1 cellular context compared by ENCODE assay signal in the genomic region with DNA sequence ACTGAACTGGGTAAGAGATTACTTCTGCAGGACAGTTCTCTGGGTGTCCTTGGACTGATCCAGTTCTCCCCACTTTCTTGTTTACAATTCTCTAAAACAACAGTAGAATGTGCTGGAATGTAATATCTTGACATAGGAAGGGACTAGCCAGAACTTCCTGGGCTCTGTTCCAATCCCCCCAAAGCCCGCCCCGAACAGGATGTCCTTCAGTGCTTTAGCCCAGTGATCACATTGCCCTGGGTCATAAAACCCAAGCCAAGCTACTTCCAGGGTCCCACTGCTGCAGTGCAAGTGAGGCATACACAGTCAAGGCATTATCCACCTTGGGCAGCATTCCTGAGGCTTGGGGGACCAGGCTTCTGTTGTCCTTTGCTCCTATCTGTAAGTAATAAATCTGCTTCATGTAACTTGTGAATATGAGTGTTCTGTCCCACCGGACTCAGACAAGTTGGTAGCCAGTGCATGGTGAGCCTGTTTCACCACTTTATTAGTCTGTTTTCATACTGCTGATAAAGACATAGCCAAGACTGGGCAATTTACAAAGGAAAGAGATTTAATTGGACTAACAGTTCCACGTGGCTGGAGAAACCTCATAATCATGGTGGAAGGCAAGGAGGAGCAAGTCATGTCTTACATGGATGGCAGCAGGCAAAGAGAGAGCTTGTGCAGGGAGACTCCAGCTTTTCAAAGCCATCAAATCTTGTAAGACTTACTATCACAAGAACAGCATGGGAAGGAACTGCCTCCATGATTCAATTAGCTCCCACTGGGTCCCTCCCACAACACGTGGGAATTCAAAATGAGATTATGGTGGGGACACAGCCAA.
TF ChIP-seq lines count a peak whose summit lies in the region.

No MANE protein-coding gene starts in this region.

TF ChIP-seq in HepG2, 621 proteins besides CTCF, POLR2A, EP300 and RAD21 (continued from another document and continues in another):
- TF ChIP-seq, protein P1, sequence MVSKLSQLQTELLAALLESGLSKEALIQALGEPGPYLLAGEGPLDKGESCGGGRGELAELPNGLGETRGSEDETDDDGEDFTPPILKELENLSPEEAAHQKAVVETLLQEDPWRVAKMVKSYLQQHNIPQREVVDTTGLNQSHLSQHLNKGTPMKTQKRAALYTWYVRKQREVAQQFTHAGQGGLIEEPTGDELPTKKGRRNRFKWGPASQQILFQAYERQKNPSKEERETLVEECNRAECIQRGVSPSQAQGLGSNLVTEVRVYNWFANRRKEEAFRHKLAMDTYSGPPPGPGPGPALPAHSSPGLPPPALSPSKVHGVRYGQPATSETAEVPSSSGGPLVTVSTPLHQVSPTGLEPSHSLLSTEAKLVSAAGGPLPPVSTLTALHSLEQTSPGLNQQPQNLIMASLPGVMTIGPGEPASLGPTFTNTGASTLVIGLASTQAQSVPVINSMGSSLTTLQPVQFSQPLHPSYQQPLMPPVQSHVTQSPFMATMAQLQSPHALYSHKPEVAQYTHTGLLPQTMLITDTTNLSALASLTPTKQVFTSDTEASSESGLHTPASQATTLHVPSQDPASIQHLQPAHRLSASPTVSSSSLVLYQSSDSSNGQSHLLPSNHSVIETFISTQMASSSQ (IDR thresholded peaks at IDR 0.05; ENCODE audit: low read depth), result no peak
- TF ChIP-seq, protein P1 (CRISPR knock-in tag; IDR thresholded peaks at IDR 0.05; ENCODE audit: borderline replicate concordance), result no peak
- TF ChIP-seq HNF4A (CRISPR knock-in tag; IDR thresholded peaks at IDR 0.05) (0 out of 2 replicates have a peak, but pooled peaks have one; percentile 27), KLF16 (CRISPR knock-in tag; IDR thresholded peaks at IDR 0.05) (no peak), ELF1 (CRISPR knock-in tag; IDR thresholded peaks at IDR 0.05) (peak; percentile 48), PAX8 (CRISPR knock-in tag; IDR thresholded peaks at IDR 0.05; ENCODE audit: borderline replicate concordance) (no peak), ZNF672 (CRISPR knock-in tag; IDR thresholded peaks at IDR 0.05) (no peak), ZNF878 (CRISPR knock-in tag; IDR thresholded peaks at IDR 0.05) (no peak), MIER2 (CRISPR knock-in tag; IDR thresholded peaks at IDR 0.05) (no peak), FIP1L1 (IDR thresholded peaks at IDR 0.05; ENCODE audit: borderline replicate concordance, insufficient read depth, low read depth, low read length) (no peak), ZNF605 (CRISPR knock-in tag; IDR thresholded peaks at IDR 0.05) (0 out of 2 replicates have a peak, but pooled peaks have one; percentile 56), ZNF441 (CRISPR knock-in tag; IDR thresholded peaks at IDR 0.05; ENCODE audit: borderline replicate concordance) (peak; percentile 54; the same call in 1 of the 2 replicates), TGIF2 (CRISPR knock-in tag; IDR thresholded peaks at IDR 0.05) (no peak), RNF2 (conservative IDR thresholded peaks at IDR 0.05; ENCODE audit: low read depth) (no peak), ZNF17 (CRISPR knock-in tag; IDR thresholded peaks at IDR 0.05) (no peak), SSRP1 (CRISPR knock-in tag; IDR thresholded peaks at IDR 0.05) (no peak), ELF3 (CRISPR knock-in tag; IDR thresholded peaks at IDR 0.05) (peak; percentile 98), ZNF292 (CRISPR knock-in tag; IDR thresholded peaks at IDR 0.05; ENCODE audit: borderline replicate concordance, low read depth) (0 out of 2 replicates have a peak, but pooled peaks have one; percentile 36)
- TF ChIP-seq, protein P2, sequence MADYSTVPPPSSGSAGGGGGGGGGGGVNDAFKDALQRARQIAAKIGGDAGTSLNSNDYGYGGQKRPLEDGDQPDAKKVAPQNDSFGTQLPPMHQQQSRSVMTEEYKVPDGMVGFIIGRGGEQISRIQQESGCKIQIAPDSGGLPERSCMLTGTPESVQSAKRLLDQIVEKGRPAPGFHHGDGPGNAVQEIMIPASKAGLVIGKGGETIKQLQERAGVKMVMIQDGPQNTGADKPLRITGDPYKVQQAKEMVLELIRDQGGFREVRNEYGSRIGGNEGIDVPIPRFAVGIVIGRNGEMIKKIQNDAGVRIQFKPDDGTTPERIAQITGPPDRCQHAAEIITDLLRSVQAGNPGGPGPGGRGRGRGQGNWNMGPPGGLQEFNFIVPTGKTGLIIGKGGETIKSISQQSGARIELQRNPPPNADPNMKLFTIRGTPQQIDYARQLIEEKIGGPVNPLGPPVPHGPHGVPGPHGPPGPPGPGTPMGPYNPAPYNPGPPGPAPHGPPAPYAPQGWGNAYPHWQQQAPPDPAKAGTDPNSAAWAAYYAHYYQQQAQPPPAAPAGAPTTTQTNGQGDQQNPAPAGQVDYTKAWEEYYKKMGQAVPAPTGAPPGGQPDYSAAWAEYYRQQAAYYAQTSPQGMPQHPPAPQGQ (CRISPR knock-in tag; IDR thresholded peaks at IDR 0.05; ENCODE audit: borderline replicate concordance), result no peak
- TF ChIP-seq, protein P3, sequence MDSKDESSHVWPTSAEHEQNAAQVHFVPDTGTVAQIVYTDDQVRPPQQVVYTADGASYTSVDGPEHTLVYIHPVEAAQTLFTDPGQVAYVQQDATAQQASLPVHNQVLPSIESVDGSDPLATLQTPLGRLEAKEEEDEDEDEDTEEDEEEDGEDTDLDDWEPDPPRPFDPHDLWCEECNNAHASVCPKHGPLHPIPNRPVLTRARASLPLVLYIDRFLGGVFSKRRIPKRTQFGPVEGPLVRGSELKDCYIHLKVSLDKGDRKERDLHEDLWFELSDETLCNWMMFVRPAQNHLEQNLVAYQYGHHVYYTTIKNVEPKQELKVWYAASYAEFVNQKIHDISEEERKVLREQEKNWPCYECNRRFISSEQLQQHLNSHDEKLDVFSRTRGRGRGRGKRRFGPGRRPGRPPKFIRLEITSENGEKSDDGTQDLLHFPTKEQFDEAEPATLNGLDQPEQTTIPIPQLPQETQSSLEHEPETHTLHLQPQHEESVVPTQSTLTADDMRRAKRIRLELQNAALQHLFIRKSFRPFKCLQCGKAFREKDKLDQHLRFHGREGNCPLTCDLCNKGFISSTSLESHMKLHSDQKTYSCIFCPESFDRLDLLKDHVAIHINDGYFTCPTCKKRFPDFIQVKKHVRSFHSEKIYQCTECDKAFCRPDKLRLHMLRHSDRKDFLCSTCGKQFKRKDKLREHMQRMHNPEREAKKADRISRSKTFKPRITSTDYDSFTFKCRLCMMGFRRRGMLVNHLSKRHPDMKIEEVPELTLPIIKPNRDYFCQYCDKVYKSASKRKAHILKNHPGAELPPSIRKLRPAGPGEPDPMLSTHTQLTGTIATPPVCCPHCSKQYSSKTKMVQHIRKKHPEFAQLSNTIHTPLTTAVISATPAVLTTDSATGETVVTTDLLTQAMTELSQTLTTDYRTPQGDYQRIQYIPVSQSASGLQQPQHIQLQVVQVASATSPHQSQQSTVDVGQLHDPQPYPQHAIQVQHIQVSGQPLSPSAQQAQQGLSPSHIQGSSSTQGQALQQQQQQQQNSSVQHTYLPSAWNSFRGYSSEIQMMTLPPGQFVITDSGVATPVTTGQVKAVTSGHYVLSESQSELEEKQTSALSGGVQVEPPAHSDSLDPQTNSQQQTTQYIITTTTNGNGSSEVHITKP (CRISPR knock-in tag; IDR thresholded peaks at IDR 0.05; ENCODE audit: low read depth), result no peak
- TF ChIP-seq, protein P4, sequence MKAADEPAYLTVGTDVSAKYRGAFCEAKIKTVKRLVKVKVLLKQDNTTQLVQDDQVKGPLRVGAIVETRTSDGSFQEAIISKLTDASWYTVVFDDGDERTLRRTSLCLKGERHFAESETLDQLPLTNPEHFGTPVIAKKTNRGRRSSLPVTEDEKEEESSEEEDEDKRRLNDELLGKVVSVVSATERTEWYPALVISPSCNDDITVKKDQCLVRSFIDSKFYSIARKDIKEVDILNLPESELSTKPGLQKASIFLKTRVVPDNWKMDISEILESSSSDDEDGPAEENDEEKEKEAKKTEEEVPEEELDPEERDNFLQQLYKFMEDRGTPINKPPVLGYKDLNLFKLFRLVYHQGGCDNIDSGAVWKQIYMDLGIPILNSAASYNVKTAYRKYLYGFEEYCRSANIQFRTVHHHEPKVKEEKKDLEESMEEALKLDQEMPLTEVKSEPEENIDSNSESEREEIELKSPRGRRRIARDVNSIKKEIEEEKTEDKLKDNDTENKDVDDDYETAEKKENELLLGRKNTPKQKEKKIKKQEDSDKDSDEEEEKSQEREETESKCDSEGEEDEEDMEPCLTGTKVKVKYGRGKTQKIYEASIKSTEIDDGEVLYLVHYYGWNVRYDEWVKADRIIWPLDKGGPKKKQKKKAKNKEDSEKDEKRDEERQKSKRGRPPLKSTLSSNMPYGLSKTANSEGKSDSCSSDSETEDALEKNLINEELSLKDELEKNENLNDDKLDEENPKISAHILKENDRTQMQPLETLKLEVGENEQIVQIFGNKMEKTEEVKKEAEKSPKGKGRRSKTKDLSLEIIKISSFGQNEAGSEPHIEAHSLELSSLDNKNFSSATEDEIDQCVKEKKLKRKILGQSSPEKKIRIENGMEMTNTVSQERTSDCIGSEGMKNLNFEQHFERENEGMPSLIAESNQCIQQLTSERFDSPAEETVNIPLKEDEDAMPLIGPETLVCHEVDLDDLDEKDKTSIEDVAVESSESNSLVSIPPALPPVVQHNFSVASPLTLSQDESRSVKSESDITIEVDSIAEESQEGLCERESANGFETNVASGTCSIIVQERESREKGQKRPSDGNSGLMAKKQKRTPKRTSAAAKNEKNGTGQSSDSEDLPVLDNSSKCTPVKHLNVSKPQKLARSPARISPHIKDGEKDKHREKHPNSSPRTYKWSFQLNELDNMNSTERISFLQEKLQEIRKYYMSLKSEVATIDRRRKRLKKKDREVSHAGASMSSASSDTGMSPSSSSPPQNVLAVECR (CRISPR knock-in tag; IDR thresholded peaks at IDR 0.05; ENCODE audit: borderline replicate concordance), result no peak
- TF ChIP-seq, protein P5, sequence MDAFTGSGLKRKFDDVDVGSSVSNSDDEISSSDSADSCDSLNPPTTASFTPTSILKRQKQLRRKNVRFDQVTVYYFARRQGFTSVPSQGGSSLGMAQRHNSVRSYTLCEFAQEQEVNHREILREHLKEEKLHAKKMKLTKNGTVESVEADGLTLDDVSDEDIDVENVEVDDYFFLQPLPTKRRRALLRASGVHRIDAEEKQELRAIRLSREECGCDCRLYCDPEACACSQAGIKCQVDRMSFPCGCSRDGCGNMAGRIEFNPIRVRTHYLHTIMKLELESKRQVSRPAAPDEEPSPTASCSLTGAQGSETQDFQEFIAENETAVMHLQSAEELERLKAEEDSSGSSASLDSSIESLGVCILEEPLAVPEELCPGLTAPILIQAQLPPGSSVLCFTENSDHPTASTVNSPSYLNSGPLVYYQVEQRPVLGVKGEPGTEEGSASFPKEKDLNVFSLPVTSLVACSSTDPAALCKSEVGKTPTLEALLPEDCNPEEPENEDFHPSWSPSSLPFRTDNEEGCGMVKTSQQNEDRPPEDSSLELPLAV (CRISPR knock-in tag; conservative IDR thresholded peaks at IDR 0.05; ENCODE audit: low read depth), result no peak
- TF ChIP-seq, protein P6, sequence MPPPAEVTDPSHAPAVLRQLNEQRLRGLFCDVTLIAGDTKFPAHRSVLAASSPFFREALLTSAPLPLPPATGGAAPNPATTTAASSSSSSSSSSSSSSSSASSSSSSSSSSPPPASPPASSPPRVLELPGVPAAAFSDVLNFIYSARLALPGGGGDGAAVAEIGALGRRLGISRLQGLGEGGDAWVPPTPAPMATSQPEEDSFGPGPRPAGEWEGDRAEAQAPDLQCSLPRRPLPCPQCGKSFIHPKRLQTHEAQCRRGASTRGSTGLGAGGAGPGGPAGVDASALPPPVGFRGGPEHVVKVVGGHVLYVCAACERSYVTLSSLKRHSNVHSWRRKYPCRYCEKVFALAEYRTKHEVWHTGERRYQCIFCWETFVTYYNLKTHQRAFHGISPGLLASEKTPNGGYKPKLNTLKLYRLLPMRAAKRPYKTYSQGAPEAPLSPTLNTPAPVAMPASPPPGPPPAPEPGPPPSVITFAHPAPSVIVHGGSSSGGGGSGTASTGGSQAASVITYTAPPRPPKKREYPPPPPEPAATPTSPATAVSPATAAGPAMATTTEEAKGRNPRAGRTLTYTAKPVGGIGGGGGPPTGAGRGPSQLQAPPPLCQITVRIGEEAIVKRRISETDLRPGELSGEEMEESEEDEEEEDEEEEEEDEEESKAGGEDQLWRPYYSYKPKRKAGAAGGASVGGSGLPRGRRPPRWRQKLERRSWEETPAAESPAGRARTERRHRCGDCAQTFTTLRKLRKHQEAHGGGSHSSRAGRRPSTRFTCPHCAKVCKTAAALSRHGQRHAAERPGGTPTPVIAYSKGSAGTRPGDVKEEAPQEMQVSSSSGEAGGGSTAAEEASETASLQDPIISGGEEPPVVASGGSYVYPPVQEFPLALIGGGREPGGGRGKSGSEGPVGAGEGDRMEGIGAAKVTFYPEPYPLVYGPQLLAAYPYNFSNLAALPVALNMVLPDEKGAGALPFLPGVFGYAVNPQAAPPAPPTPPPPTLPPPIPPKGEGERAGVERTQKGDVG (CRISPR knock-in tag; IDR thresholded peaks at IDR 0.05; ENCODE audit: borderline replicate concordance), result no peak
- TF ChIP-seq, protein P7, sequence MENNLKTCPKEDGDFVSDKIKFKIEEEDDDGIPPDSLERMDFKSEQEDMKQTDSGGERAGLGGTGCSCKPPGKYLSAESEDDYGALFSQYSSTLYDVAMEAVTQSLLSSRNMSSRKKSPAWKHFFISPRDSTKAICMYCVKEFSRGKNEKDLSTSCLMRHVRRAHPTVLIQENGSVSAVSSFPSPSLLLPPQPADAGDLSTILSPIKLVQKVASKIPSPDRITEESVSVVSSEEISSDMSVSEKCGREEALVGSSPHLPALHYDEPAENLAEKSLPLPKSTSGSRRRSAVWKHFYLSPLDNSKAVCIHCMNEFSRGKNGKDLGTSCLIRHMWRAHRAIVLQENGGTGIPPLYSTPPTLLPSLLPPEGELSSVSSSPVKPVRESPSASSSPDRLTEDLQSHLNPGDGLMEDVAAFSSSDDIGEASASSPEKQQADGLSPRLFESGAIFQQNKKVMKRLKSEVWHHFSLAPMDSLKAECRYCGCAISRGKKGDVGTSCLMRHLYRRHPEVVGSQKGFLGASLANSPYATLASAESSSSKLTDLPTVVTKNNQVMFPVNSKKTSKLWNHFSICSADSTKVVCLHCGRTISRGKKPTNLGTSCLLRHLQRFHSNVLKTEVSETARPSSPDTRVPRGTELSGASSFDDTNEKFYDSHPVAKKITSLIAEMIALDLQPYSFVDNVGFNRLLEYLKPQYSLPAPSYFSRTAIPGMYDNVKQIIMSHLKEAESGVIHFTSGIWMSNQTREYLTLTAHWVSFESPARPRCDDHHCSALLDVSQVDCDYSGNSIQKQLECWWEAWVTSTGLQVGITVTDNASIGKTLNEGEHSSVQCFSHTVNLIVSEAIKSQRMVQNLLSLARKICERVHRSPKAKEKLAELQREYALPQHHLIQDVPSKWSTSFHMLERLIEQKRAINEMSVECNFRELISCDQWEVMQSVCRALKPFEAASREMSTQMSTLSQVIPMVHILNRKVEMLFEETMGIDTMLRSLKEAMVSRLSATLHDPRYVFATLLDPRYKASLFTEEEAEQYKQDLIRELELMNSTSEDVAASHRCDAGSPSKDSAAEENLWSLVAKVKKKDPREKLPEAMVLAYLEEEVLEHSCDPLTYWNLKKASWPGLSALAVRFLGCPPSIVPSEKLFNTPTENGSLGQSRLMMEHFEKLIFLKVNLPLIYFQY (CRISPR knock-in tag; IDR thresholded peaks at IDR 0.05; ENCODE audit: borderline replicate concordance), result no peak; the same call in 1 of the 2 replicates
